ENCODE assay signal across 1 cellular context in genomic region chr16:636206-637080, GRCh38.
TF ChIP-seq lines count a peak whose summit lies in the region.

METTL26 (minus strand) TSS chr16:636305; CDS start chr16:636290, 15 bp downstream.

TF ChIP-seq in K562, 482 proteins besides CTCF, POLR2A, EP300 and RAD21 (continued from another document and continues in another):
- TF ChIP-seq ZNF212 (CRISPR knock-in tag; IDR thresholded peaks at IDR 0.05): peak; percentile 44; the same call in 1 of the 2 replicates
- TF ChIP-seq PATZ1 (CRISPR knock-in tag; IDR thresholded peaks at IDR 0.05; ENCODE audit: borderline replicate concordance): no peak
- TF ChIP-seq TEAD2 (tag; IDR thresholded peaks at IDR 0.05): no peak
- TF ChIP-seq, protein P1, sequence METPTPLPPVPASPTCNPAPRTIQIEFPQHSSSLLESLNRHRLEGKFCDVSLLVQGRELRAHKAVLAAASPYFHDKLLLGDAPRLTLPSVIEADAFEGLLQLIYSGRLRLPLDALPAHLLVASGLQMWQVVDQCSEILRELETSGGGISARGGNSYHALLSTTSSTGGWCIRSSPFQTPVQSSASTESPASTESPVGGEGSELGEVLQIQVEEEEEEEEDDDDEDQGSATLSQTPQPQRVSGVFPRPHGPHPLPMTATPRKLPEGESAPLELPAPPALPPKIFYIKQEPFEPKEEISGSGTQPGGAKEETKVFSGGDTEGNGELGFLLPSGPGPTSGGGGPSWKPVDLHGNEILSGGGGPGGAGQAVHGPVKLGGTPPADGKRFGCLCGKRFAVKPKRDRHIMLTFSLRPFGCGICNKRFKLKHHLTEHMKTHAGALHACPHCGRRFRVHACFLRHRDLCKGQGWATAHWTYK (CRISPR knock-in tag; IDR thresholded peaks at IDR 0.05): peak; percentile 67; the same call in 1 of the 2 replicates
- TF ChIP-seq ZNF324 (CRISPR knock-in tag; IDR thresholded peaks at IDR 0.05): no peak
- TF ChIP-seq ZNF124 (CRISPR knock-in tag; IDR thresholded peaks at IDR 0.05): no peak
- peak; percentile 64 for TF ChIP-seq RNF2 (IDR thresholded peaks at IDR 0.05)
- 0 out of 2 replicates have a peak, but pooled peaks have one; percentile 42 for TF ChIP-seq KLF6 (CRISPR knock-in tag; IDR thresholded peaks at IDR 0.05; ENCODE audit: borderline replicate concordance)
- no peak for TF ChIP-seq ZNF140 (CRISPR knock-in tag; IDR thresholded peaks at IDR 0.05)
- no peak for TF ChIP-seq CHCHD3 (CRISPR knock-in tag; IDR thresholded peaks at IDR 0.05)
- TF ChIP-seq GMEB1 (CRISPR knock-in tag; IDR thresholded peaks at IDR 0.05): peak; percentile 94
- no peak for TF ChIP-seq ZNF134 (CRISPR knock-in tag; conservative IDR thresholded peaks at IDR 0.05)
- TF ChIP-seq SP1 (CRISPR knock-in tag; IDR thresholded peaks at IDR 0.05): peak; percentile 90
- no peak for TF ChIP-seq ZNF436 (CRISPR knock-in tag; IDR thresholded peaks at IDR 0.05)
- peak; percentile 81 to 86 for TF ChIP-seq SIX5 (IDR thresholded peaks at IDR 0.05; ENCODE audit: borderline replicate concordance in 1 of 2, insufficient read depth in 1 of 2, low read depth in 1 of 2, low read length in 2 of 2)
- TF ChIP-seq RBM15 (IDR thresholded peaks at IDR 0.05; ENCODE audit: insufficient read depth, low read length): no peak
- TF ChIP-seq HCFC1 (IDR thresholded peaks at IDR 0.05; ENCODE audit: low read depth, low read length): peak; percentile 98
- TF ChIP-seq ZC3H11A (IDR thresholded peaks at IDR 0.05; ENCODE audit: low read depth, low read length): peak; percentile 36; the same call in 1 of the 2 replicates
- no peak for TF ChIP-seq STAT5B (CRISPR knock-in tag; IDR thresholded peaks at IDR 0.05)
- TF ChIP-seq DNMT1 (IDR thresholded peaks at IDR 0.05): no peak
- TF ChIP-seq KDM1A (IDR thresholded peaks at IDR 0.05): no peak
- 0 out of 2 replicates have a peak, but pooled peaks have one; percentile 34 for TF ChIP-seq E2F4 (CRISPR knock-in tag; IDR thresholded peaks at IDR 0.05; ENCODE audit: low read depth)
- TF ChIP-seq HDAC3 (IDR thresholded peaks at IDR 0.05; ENCODE audit: borderline replicate concordance, partially characterized antibody): no peak
- 0 out of 2 replicates have a peak, but pooled peaks have one; percentile 59 for TF ChIP-seq HBP1 (CRISPR knock-in tag; IDR thresholded peaks at IDR 0.05)
- no peak for TF ChIP-seq TFAM (CRISPR knock-in tag; conservative IDR thresholded peaks at IDR 0.05)
- TF ChIP-seq, protein P2, sequence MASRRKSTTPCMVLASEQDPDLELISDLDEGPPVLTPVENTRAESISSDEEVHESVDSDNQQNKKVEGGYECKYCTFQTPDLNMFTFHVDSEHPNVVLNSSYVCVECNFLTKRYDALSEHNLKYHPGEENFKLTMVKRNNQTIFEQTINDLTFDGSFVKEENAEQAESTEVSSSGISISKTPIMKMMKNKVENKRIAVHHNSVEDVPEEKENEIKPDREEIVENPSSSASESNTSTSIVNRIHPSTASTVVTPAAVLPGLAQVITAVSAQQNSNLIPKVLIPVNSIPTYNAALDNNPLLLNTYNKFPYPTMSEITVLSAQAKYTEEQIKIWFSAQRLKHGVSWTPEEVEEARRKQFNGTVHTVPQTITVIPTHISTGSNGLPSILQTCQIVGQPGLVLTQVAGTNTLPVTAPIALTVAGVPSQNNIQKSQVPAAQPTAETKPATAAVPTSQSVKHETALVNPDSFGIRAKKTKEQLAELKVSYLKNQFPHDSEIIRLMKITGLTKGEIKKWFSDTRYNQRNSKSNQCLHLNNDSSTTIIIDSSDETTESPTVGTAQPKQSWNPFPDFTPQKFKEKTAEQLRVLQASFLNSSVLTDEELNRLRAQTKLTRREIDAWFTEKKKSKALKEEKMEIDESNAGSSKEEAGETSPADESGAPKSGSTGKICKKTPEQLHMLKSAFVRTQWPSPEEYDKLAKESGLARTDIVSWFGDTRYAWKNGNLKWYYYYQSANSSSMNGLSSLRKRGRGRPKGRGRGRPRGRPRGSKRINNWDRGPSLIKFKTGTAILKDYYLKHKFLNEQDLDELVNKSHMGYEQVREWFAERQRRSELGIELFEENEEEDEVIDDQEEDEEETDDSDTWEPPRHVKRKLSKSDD (conservative IDR thresholded peaks at IDR 0.05; ENCODE audit: low read length): 0 out of 2 replicates have a peak, but pooled peaks have one; percentile 13
- TF ChIP-seq, protein P3, sequence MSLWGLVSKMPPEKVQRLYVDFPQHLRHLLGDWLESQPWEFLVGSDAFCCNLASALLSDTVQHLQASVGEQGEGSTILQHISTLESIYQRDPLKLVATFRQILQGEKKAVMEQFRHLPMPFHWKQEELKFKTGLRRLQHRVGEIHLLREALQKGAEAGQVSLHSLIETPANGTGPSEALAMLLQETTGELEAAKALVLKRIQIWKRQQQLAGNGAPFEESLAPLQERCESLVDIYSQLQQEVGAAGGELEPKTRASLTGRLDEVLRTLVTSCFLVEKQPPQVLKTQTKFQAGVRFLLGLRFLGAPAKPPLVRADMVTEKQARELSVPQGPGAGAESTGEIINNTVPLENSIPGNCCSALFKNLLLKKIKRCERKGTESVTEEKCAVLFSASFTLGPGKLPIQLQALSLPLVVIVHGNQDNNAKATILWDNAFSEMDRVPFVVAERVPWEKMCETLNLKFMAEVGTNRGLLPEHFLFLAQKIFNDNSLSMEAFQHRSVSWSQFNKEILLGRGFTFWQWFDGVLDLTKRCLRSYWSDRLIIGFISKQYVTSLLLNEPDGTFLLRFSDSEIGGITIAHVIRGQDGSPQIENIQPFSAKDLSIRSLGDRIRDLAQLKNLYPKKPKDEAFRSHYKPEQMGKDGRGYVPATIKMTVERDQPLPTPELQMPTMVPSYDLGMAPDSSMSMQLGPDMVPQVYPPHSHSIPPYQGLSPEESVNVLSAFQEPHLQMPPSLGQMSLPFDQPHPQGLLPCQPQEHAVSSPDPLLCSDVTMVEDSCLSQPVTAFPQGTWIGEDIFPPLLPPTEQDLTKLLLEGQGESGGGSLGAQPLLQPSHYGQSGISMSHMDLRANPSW (CRISPR knock-in tag; IDR thresholded peaks at IDR 0.05): peak; percentile 65; the same call in 1 of the 2 replicates
- TF ChIP-seq ZBTB34 (CRISPR knock-in tag; IDR thresholded peaks at IDR 0.05): no peak
- TF ChIP-seq MXD1 (CRISPR knock-in tag; IDR thresholded peaks at IDR 0.05; ENCODE audit: borderline replicate concordance, poor library complexity, severe bottlenecking): peak; percentile 67
- TF ChIP-seq, protein P4, sequence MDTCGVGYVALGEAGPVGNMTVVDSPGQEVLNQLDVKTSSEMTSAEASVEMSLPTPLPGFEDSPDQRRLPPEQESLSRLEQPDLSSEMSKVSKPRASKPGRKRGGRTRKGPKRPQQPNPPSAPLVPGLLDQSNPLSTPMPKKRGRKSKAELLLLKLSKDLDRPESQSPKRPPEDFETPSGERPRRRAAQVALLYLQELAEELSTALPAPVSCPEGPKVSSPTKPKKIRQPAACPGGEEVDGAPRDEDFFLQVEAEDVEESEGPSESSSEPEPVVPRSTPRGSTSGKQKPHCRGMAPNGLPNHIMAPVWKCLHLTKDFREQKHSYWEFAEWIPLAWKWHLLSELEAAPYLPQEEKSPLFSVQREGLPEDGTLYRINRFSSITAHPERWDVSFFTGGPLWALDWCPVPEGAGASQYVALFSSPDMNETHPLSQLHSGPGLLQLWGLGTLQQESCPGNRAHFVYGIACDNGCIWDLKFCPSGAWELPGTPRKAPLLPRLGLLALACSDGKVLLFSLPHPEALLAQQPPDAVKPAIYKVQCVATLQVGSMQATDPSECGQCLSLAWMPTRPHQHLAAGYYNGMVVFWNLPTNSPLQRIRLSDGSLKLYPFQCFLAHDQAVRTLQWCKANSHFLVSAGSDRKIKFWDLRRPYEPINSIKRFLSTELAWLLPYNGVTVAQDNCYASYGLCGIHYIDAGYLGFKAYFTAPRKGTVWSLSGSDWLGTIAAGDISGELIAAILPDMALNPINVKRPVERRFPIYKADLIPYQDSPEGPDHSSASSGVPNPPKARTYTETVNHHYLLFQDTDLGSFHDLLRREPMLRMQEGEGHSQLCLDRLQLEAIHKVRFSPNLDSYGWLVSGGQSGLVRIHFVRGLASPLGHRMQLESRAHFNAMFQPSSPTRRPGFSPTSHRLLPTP (IDR thresholded peaks at IDR 0.05; ENCODE audit: borderline replicate concordance, extremely low read depth, insufficient read length): peak; percentile 80
- no peak for TF ChIP-seq ATF1 (CRISPR knock-in tag; IDR thresholded peaks at IDR 0.05)
- peak; percentile 86 for TF ChIP-seq ATF1 (tag; IDR thresholded peaks at IDR 0.05)
- no peak for TF ChIP-seq ZNF311 (CRISPR knock-in tag; IDR thresholded peaks at IDR 0.05)
- no peak for TF ChIP-seq LEF1 (IDR thresholded peaks at IDR 0.05)
- peak; percentile 12; the same call in 1 of the 2 replicates for TF ChIP-seq DPF2 (IDR thresholded peaks at IDR 0.05)
- peak; percentile 88; the same call in 1 of the 2 replicates for TF ChIP-seq ZNF197 (CRISPR knock-in tag; IDR thresholded peaks at IDR 0.05; ENCODE audit: low read depth)
